1 cellular context compared by ENCODE assay signal in the genomic region with DNA sequence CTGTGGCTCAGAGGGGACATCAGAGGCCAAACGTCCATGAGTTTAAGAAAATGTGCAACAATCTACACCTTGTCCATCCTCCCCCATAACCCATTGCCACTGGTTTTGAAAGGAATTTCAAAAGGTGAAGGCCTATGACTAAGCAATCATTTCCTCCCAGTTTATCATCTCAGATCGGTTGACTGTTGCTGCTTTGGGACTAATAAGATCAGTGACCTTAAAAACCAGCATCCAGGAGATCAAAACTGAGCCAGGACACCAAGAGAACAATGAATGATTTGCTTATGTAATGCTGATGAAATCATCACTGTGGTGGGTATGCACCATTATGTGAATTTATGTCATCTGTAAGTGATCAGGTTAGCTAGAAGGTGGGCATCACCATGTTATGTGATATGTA.
TF ChIP-seq lines count a peak whose summit lies in the region.

No MANE protein-coding gene starts in this region.

TF ChIP-seq in GM12878, 131 proteins besides CTCF, POLR2A, EP300 and RAD21 (continued from another document):
- TF ChIP-seq, protein P1, sequence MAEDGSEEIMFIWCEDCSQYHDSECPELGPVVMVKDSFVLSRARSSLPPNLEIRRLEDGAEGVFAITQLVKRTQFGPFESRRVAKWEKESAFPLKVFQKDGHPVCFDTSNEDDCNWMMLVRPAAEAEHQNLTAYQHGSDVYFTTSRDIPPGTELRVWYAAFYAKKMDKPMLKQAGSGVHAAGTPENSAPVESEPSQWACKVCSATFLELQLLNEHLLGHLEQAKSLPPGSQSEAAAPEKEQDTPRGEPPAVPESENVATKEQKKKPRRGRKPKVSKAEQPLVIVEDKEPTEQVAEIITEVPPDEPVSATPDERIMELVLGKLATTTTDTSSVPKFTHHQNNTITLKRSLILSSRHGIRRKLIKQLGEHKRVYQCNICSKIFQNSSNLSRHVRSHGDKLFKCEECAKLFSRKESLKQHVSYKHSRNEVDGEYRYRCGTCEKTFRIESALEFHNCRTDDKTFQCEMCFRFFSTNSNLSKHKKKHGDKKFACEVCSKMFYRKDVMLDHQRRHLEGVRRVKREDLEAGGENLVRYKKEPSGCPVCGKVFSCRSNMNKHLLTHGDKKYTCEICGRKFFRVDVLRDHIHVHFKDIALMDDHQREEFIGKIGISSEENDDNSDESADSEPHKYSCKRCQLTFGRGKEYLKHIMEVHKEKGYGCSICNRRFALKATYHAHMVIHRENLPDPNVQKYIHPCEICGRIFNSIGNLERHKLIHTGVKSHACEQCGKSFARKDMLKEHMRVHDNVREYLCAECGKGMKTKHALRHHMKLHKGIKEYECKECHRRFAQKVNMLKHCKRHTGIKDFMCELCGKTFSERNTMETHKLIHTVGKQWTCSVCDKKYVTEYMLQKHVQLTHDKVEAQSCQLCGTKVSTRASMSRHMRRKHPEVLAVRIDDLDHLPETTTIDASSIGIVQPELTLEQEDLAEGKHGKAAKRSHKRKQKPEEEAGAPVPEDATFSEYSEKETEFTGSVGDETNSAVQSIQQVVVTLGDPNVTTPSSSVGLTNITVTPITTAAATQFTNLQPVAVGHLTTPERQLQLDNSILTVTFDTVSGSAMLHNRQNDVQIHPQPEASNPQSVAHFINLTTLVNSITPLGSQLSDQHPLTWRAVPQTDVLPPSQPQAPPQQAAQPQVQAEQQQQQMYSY (CRISPR knock-in tag; IDR thresholded peaks at IDR 0.05): no peak
